In the genomic region with DNA sequence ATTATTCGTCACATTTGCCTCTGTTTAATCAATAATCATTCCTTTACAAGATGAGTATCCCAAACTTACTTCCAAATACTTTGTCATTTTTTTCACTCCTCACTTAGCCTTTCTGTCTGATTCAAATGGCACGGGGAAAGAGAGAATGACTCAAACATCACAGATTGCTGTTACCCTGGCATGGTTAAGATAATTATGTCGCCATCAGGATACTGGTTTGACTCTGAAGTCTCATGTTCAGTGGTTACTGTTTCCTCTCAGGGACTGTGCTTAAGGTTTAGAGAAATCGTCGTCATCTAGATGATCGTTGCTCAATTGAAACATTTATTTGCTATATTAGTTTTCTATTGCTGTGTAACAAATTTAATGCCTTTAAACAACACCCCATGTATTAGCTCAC, we compare ENCODE assay signal across 10 cellular contexts.
"Had no signal": no experiment of that assay in that cellular context is flagged by ENCODE, and none has a peak within 500 bp of the region (broad histone marks: within the 10 kb centered on the region; RNA-seq: fewer than 3 reads in every experiment).

No MANE protein-coding gene starts in this region.

- H3K36me3 Mint-ChIP-seq: naive thymus-derived CD8-positive, alpha-beta T cell; stimulated activated memory B cell treated with anti-CD40 and anti-IgM and Interleukin-4, amounts not matched to agents 10 μg/mL and 1 μg/mL and 100 μg/mL, for 72 hours had no signal

- H3K9me3 Mint-ChIP-seq: activated naive CD4-positive, alpha-beta T cell treated with anti-CD3 and anti-CD28 coated beads for 36 hours; activated T-helper 2 cell treated with anti-CD3 and anti-CD28 coated beads, Interferon-gamma antibody, Interleukin-2, Interleukin-4, amounts not matched to agents 10 μg/mL and 5 μg/mL and 100 μg/mL, durations not matched to agents 14 hours and 24 hours and 36 hours; naive thymus-derived CD8-positive, alpha-beta T cell; stimulated activated memory B cell treated with anti-CD40 and anti-IgM and Interleukin-4, amounts not matched to agents 10 μg/mL and 1 μg/mL and 100 μg/mL, for 72 hours had no signal

- H3K4me1 ChIP-seq: left ventricle myocardium inferior, tibial artery, vagina had no signal

- H3K4me3 Mint-ChIP-seq: activated naive CD4-positive, alpha-beta T cell treated with anti-CD3 and anti-CD28 coated beads for 36 hours; naive thymus-derived CD8-positive, alpha-beta T cell; stimulated activated memory B cell treated with anti-CD40 and anti-IgM and Interleukin-4, amounts not matched to agents 10 μg/mL and 1 μg/mL and 100 μg/mL, for 72 hours had no signal

- H3K4me3 ChIP-seq: left ventricle myocardium inferior, tibial artery, vagina had no signal

- ATAC-seq: esophagus mucosa; naive thymus-derived CD8-positive, alpha-beta T cell; stimulated activated memory B cell treated with anti-CD40 and anti-IgM and Interleukin-4, amounts not matched to agents 10 μg/mL and 1 μg/mL and 100 μg/mL, for 72 hours had no signal

- H3K36me3 ChIP-seq: left ventricle myocardium inferior, tibial artery, vagina had no signal

- H3K27ac Mint-ChIP-seq: activated naive CD4-positive, alpha-beta T cell treated with anti-CD3 and anti-CD28 coated beads for 36 hours; activated T-helper 2 cell treated with anti-CD3 and anti-CD28 coated beads, Interferon-gamma antibody, Interleukin-2, Interleukin-4, amounts not matched to agents 10 μg/mL and 5 μg/mL and 100 μg/mL, durations not matched to agents 14 hours and 24 hours and 36 hours; naive thymus-derived CD8-positive, alpha-beta T cell; stimulated activated memory B cell treated with anti-CD40 and anti-IgM and Interleukin-4, amounts not matched to agents 10 μg/mL and 1 μg/mL and 100 μg/mL, for 72 hours had no signal

- H3K27me3 ChIP-seq: tibial artery, vagina had no signal

- DNase-seq: activated naive CD4-positive, alpha-beta T cell treated with anti-CD3 and anti-CD28 coated beads for 36 hours; amniotic stem cell; hypothalamus; left ventricle myocardium inferior; naive thymus-derived CD8-positive, alpha-beta T cell; tibial artery had no signal

- H3K9me3 ChIP-seq: left ventricle myocardium inferior, tibial artery, vagina had no signal

- H3K27ac ChIP-seq: left ventricle myocardium inferior, tibial artery, vagina had no signal
